Comparison of ENCODE assay signal across 1 cellular context in the genomic region with DNA sequence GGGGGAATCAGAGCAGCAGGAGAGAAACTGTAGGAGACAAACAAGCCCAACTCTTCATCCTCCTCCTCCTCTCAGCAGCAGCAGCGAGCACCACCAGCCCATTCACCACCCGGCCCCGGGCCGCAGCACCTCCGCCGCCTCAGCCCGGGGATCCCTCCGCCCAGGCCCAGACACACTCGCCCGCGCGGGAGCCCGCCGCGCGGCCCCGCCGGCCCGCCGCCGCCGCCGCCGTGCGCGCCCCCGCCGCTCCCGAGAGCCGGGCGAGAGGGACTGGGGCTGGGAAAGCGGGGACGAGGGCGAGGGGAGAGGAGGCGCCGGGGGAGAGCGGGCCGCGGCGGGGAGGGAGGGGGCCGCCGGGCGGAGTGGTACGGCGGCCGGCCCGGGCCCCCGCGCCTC.
TF ChIP-seq lines count a peak whose summit lies in the region.

A gene (minus strand): TSS at position 127 of the 396 bp plus-strand sequence. CDS start 37,235 bp downstream, outside the sequence.

TF ChIP-seq in K562, 482 proteins besides CTCF, POLR2A, EP300 and RAD21 (continued from another document and continues in another):
- TF ChIP-seq, protein P1, sequence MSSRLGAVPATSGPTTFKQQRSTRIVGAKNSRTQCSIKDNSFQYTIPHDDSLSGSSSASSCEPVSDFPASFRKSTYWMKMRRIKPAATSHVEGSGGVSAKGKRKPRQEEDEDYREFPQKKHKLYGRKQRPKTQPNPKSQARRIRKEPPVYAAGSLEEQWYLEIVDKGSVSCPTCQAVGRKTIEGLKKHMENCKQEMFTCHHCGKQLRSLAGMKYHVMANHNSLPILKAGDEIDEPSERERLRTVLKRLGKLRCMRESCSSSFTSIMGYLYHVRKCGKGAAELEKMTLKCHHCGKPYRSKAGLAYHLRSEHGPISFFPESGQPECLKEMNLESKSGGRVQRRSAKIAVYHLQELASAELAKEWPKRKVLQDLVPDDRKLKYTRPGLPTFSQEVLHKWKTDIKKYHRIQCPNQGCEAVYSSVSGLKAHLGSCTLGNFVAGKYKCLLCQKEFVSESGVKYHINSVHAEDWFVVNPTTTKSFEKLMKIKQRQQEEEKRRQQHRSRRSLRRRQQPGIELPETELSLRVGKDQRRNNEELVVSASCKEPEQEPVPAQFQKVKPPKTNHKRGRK (tag; IDR thresholded peaks at IDR 0.05), result no peak
- peak; percentile 19 for TF ChIP-seq TAF9B (IDR thresholded peaks at IDR 0.05; ENCODE audit: partially characterized antibody)
- TF ChIP-seq, protein P2, sequence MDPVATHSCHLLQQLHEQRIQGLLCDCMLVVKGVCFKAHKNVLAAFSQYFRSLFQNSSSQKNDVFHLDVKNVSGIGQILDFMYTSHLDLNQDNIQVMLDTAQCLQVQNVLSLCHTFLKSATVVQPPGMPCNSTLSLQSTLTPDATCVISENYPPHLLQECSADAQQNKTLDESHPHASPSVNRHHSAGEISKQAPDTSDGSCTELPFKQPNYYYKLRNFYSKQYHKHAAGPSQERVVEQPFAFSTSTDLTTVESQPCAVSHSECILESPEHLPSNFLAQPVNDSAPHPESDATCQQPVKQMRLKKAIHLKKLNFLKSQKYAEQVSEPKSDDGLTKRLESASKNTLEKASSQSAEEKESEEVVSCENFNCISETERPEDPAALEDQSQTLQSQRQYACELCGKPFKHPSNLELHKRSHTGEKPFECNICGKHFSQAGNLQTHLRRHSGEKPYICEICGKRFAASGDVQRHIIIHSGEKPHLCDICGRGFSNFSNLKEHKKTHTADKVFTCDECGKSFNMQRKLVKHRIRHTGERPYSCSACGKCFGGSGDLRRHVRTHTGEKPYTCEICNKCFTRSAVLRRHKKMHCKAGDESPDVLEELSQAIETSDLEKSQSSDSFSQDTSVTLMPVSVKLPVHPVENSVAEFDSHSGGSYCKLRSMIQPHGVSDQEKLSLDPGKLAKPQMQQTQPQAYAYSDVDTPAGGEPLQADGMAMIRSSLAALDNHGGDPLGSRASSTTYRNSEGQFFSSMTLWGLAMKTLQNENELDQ (CRISPR knock-in tag; IDR thresholded peaks at IDR 0.05; ENCODE audit: borderline replicate concordance), result no peak
- TF ChIP-seq, protein P3, sequence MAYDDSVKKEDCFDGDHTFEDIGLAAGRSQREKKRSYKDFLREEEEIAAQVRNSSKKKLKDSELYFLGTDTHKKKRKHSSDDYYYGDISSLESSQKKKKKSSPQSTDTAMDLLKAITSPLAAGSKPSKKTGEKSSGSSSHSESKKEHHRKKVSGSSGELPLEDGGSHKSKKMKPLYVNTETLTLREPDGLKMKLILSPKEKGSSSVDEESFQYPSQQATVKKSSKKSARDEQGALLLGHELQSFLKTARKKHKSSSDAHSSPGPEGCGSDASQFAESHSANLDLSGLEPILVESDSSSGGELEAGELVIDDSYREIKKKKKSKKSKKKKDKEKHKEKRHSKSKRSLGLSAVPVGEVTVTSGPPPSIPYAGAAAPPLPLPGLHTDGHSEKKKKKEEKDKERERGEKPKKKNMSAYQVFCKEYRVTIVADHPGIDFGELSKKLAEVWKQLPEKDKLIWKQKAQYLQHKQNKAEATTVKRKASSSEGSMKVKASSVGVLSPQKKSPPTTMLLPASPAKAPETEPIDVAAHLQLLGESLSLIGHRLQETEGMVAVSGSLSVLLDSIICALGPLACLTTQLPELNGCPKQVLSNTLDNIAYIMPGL (CRISPR knock-in tag; IDR thresholded peaks at IDR 0.05), result no peak
- no peak for TF ChIP-seq SP2 (IDR thresholded peaks at IDR 0.05; ENCODE audit: extremely low read depth, low read depth, low read length, poor library complexity, severe bottlenecking)
- TF ChIP-seq PURB (CRISPR knock-in tag; IDR thresholded peaks at IDR 0.05; ENCODE audit: low read depth), result no peak
- no peak for TF ChIP-seq KDM1A (IDR thresholded peaks at IDR 0.05)
- TF ChIP-seq, protein P4, sequence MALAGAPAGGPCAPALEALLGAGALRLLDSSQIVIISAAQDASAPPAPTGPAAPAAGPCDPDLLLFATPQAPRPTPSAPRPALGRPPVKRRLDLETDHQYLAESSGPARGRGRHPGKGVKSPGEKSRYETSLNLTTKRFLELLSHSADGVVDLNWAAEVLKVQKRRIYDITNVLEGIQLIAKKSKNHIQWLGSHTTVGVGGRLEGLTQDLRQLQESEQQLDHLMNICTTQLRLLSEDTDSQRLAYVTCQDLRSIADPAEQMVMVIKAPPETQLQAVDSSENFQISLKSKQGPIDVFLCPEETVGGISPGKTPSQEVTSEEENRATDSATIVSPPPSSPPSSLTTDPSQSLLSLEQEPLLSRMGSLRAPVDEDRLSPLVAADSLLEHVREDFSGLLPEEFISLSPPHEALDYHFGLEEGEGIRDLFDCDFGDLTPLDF (CRISPR knock-in tag; IDR thresholded peaks at IDR 0.05), result no peak
- TF ChIP-seq, protein P5, sequence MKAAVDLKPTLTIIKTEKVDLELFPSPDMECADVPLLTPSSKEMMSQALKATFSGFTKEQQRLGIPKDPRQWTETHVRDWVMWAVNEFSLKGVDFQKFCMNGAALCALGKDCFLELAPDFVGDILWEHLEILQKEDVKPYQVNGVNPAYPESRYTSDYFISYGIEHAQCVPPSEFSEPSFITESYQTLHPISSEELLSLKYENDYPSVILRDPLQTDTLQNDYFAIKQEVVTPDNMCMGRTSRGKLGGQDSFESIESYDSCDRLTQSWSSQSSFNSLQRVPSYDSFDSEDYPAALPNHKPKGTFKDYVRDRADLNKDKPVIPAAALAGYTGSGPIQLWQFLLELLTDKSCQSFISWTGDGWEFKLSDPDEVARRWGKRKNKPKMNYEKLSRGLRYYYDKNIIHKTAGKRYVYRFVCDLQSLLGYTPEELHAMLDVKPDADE (conservative IDR thresholded peaks at IDR 0.05; ENCODE audit: control insufficient read depth, low read depth, low read length), result peak; percentile 27; the same call in 1 of the 2 replicates
- TF ChIP-seq NCOA4 (IDR thresholded peaks at IDR 0.05; ENCODE audit: partially characterized antibody), result no peak
- TF ChIP-seq, protein P6, sequence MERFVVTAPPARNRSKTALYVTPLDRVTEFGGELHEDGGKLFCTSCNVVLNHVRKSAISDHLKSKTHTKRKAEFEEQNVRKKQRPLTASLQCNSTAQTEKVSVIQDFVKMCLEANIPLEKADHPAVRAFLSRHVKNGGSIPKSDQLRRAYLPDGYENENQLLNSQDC (CRISPR knock-in tag; IDR thresholded peaks at IDR 0.05), result 0 out of 2 replicates have a peak, but pooled peaks have one; percentile 14
- TF ChIP-seq CREBBP (IDR thresholded peaks at IDR 0.05; ENCODE audit: low read depth, low read length), result no peak
- TF ChIP-seq, protein P7, sequence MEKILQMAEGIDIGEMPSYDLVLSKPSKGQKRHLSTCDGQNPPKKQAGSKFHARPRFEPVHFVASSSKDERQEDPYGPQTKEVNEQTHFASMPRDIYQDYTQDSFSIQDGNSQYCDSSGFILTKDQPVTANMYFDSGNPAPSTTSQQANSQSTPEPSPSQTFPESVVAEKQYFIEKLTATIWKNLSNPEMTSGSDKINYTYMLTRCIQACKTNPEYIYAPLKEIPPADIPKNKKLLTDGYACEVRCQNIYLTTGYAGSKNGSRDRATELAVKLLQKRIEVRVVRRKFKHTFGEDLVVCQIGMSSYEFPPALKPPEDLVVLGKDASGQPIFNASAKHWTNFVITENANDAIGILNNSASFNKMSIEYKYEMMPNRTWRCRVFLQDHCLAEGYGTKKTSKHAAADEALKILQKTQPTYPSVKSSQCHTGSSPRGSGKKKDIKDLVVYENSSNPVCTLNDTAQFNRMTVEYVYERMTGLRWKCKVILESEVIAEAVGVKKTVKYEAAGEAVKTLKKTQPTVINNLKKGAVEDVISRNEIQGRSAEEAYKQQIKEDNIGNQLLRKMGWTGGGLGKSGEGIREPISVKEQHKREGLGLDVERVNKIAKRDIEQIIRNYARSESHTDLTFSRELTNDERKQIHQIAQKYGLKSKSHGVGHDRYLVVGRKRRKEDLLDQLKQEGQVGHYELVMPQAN (IDR thresholded peaks at IDR 0.05; ENCODE audit: borderline replicate concordance), result no peak
- peak; percentile 89 for TF ChIP-seq ZNF175 (CRISPR knock-in tag; IDR thresholded peaks at IDR 0.05; ENCODE audit: low read depth)
- TF ChIP-seq SIRT6 (IDR thresholded peaks at IDR 0.05; ENCODE audit: low read depth, low read length), result no peak
- TF ChIP-seq NR2C1 (IDR thresholded peaks at IDR 0.05), result no peak
- TF ChIP-seq NR2C1 (tag; IDR thresholded peaks at IDR 0.05), result no peak
- peak; percentile 89 for TF ChIP-seq ZNF197 (CRISPR knock-in tag; IDR thresholded peaks at IDR 0.05; ENCODE audit: low read depth)
- TF ChIP-seq ZNF551 (CRISPR knock-in tag; IDR thresholded peaks at IDR 0.05), result no peak
- peak; percentile 93; the same call in 1 of the 2 replicates for TF ChIP-seq ZNF644 (tag; IDR thresholded peaks at IDR 0.05; ENCODE audit: low read depth)
- TF ChIP-seq ZNF589 (CRISPR knock-in tag; IDR thresholded peaks at IDR 0.05; ENCODE audit: low read depth), result peak; percentile 97
- TF ChIP-seq SMAD4 (CRISPR knock-in tag; conservative IDR thresholded peaks at IDR 0.05), result peak; percentile 72
- 0 out of 4 replicates have a peak, but pooled peaks of 1 of the 2 experiments have one; percentile 34 for TF ChIP-seq KDM4B (IDR thresholded peaks at IDR 0.05; ENCODE audit: borderline replicate concordance in 2 of 2, low read depth in 1 of 2)
- no peak for TF ChIP-seq FOXA3 (CRISPR knock-in tag; conservative IDR thresholded peaks at IDR 0.05 in 1 of 2, IDR thresholded peaks at IDR 0.05 in 1 of 2)
- TF ChIP-seq GTF2E2 (tag; IDR thresholded peaks at IDR 0.05), result no peak
- no peak for TF ChIP-seq POLR2G (IDR thresholded peaks at IDR 0.05; ENCODE audit: low read depth, low read length)
- TF ChIP-seq DPF2 (IDR thresholded peaks at IDR 0.05), result no peak
- no peak for TF ChIP-seq ZNF311 (CRISPR knock-in tag; IDR thresholded peaks at IDR 0.05)
- TF ChIP-seq, protein P8, sequence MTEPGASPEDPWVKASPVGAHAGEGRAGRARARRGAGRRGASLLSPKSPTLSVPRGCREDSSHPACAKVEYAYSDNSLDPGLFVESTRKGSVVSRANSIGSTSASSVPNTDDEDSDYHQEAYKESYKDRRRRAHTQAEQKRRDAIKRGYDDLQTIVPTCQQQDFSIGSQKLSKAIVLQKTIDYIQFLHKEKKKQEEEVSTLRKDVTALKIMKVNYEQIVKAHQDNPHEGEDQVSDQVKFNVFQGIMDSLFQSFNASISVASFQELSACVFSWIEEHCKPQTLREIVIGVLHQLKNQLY (CRISPR knock-in tag; conservative IDR thresholded peaks at IDR 0.05), result no peak
- TF ChIP-seq MAZ (CRISPR knock-in tag; conservative IDR thresholded peaks at IDR 0.05 in 1 of 2, IDR thresholded peaks at IDR 0.05 in 1 of 2), result peak; percentile 61 to 81; a peak in 3 of 4 replicates
- TF ChIP-seq ZNF717 (CRISPR knock-in tag; IDR thresholded peaks at IDR 0.05), result no peak
- 0 out of 2 replicates have a peak, but pooled peaks have one; percentile 24 for TF ChIP-seq ETV1 (tag; conservative IDR thresholded peaks at IDR 0.05; ENCODE audit: low read depth)
- TF ChIP-seq CCNT2 (IDR thresholded peaks at IDR 0.05; ENCODE audit: borderline replicate concordance, extremely low read depth, insufficient read length, low read depth, low read length), result peak; percentile 32
- no peak for TF ChIP-seq POLR3A (IDR thresholded peaks at IDR 0.05; ENCODE audit: borderline replicate concordance, extremely low read depth, insufficient read depth, insufficient read length)
- TF ChIP-seq, protein P9, sequence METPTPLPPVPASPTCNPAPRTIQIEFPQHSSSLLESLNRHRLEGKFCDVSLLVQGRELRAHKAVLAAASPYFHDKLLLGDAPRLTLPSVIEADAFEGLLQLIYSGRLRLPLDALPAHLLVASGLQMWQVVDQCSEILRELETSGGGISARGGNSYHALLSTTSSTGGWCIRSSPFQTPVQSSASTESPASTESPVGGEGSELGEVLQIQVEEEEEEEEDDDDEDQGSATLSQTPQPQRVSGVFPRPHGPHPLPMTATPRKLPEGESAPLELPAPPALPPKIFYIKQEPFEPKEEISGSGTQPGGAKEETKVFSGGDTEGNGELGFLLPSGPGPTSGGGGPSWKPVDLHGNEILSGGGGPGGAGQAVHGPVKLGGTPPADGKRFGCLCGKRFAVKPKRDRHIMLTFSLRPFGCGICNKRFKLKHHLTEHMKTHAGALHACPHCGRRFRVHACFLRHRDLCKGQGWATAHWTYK (CRISPR knock-in tag; IDR thresholded peaks at IDR 0.05), result no peak
- TF ChIP-seq, protein P10, sequence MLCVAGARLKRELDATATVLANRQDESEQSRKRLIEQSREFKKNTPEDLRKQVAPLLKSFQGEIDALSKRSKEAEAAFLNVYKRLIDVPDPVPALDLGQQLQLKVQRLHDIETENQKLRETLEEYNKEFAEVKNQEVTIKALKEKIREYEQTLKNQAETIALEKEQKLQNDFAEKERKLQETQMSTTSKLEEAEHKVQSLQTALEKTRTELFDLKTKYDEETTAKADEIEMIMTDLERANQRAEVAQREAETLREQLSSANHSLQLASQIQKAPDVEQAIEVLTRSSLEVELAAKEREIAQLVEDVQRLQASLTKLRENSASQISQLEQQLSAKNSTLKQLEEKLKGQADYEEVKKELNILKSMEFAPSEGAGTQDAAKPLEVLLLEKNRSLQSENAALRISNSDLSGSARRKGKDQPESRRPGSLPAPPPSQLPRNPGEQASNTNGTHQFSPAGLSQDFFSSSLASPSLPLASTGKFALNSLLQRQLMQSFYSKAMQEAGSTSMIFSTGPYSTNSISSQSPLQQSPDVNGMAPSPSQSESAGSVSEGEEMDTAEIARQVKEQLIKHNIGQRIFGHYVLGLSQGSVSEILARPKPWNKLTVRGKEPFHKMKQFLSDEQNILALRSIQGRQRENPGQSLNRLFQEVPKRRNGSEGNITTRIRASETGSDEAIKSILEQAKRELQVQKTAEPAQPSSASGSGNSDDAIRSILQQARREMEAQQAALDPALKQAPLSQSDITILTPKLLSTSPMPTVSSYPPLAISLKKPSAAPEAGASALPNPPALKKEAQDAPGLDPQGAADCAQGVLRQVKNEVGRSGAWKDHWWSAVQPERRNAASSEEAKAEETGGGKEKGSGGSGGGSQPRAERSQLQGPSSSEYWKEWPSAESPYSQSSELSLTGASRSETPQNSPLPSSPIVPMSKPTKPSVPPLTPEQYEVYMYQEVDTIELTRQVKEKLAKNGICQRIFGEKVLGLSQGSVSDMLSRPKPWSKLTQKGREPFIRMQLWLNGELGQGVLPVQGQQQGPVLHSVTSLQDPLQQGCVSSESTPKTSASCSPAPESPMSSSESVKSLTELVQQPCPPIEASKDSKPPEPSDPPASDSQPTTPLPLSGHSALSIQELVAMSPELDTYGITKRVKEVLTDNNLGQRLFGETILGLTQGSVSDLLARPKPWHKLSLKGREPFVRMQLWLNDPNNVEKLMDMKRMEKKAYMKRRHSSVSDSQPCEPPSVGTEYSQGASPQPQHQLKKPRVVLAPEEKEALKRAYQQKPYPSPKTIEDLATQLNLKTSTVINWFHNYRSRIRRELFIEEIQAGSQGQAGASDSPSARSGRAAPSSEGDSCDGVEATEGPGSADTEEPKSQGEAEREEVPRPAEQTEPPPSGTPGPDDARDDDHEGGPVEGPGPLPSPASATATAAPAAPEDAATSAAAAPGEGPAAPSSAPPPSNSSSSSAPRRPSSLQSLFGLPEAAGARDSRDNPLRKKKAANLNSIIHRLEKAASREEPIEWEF (CRISPR knock-in tag; IDR thresholded peaks at IDR 0.05), result peak; percentile 87; the same call in 1 of the 2 replicates
